ENCODE assay signal across 23 cellular contexts in the genomic region with DNA sequence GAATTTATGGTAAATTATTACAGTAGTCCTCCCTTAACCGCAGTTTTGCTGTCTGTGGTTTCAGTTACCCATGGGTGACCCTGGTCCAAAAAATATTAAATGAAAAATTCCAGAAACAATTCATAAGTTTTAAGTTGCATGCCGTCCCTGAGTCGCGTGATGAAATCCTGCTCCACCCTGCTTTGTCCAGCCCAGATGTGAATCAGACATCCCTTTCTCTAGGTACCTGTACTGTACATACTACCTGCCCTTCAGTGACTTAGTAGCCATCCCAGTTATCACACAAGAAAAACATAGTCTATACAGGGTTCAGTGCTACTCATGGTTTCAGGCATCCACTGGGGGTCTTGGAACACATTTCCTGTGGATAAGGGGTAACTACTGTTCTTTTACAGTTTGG.
"Had no signal": no experiment of that assay in that cellular context is flagged by ENCODE, and none has a peak within 500 bp of the region (broad histone marks: within the 10 kb centered on the region; RNA-seq: fewer than 3 reads in every experiment).

No MANE protein-coding gene starts in this region.

- H3K9me3 ChIP-seq: MG63 had no signal

- H3K27me3 ChIP-seq: MG63 had no signal

- H3K36me3 ChIP-seq: MG63 had no signal

- H3K4me1 Mint-ChIP-seq: activated B cell treated with CpG ODN at 0.5 μM for 24 hours had no signal

- H3K9me3 Mint-ChIP-seq: activated CD4-positive, alpha-beta T cell treated with anti-CD3 and anti-CD28 coated beads, Interleukin-2, amount 10 ng/mL, durations not matched to agents 24 days and 14 days; activated naive CD4-positive, alpha-beta T cell treated with anti-CD3 and anti-CD28 coated beads for 36 hours; activated T-helper 17 cell treated with anti-CD3 and anti-CD28 coated beads, Interleukin-2, amount 50 U/mL, for 72 hours; T-cell had no signal

- H3K27ac ChIP-seq: SK-N-MC had no signal

- H3K27ac Mint-ChIP-seq: activated B cell treated with CpG ODN at 0.5 μM for 24 hours; activated CD4-positive, alpha-beta T cell treated with anti-CD3 and anti-CD28 coated beads, Interleukin-2, amount 10 ng/mL, durations not matched to agents 24 days and 14 days; activated naive CD4-positive, alpha-beta T cell treated with anti-CD3 and anti-CD28 coated beads for 36 hours; activated naive CD8-positive, alpha-beta T cell; activated T-helper 17 cell treated with anti-CD3 and anti-CD28 coated beads, Interleukin-2, amount 50 U/mL, for 72 hours; T-cell had no signal

- H3K36me3 Mint-ChIP-seq: activated naive CD8-positive, alpha-beta T cell; T-cell had no signal

- ATAC-seq: activated T-helper 17 cell treated with anti-CD3 and anti-CD28 coated beads, Interleukin-2, amount 50 U/mL, for 72 hours; PC-3; T-cell had no signal

- H3K4me3 ChIP-seq: MG63, SK-N-MC had no signal

- DNase-seq: activated B cell treated with CpG ODN at 0.5 μM for 24 hours; activated CD4-positive, alpha-beta T cell treated with anti-CD3 and anti-CD28 coated beads for 1 hour; activated CD4-positive, alpha-beta T cell treated with anti-CD3 and anti-CD28 coated beads, Interleukin-2, amount 10 ng/mL, durations not matched to agents 24 days and 14 days; activated CD4-positive, alpha-beta T cell treated with anti-CD3 and anti-CD28 coated beads, Interleukin-2, amount 50 U/mL, for 48 hours; activated gamma-delta T cell; activated naive CD4-positive, alpha-beta T cell treated with anti-CD3 and anti-CD28 coated beads for 36 hours; activated T-cell treated with anti-CD3 and anti-CD28 coated beads for 4 hours; activated T-cell treated with anti-CD3 and anti-CD28 coated beads, Interleukin-2, amount 50 U/mL, for 48 hours; central memory CD4-positive, alpha-beta T cell; MG63; NCI-H1105 treated with DMSO at 0.1 percent for 48 hours; NCI-H1436 treated with DMSO at 0.1 percent for 48 hours; NCI-H187 treated with DMSO at 0.1 percent for 48 hours; NCI-H2081 treated with DMSO at 0.1 percent for 48 hours; NCI-H446; NCI-H524; PC-3; T-cell; T-helper 2 cell; T1000 had no signal

- H3K4me3 Mint-ChIP-seq: activated B cell treated with CpG ODN at 0.5 μM for 24 hours; activated CD4-positive, alpha-beta T cell treated with anti-CD3 and anti-CD28 coated beads, Interleukin-2, amount 10 ng/mL, durations not matched to agents 24 days and 14 days; activated naive CD4-positive, alpha-beta T cell treated with anti-CD3 and anti-CD28 coated beads for 36 hours; activated naive CD8-positive, alpha-beta T cell; activated T-helper 17 cell treated with anti-CD3 and anti-CD28 coated beads, Interleukin-2, amount 50 U/mL, for 72 hours; T-cell had no signal
